In the genomic region with DNA sequence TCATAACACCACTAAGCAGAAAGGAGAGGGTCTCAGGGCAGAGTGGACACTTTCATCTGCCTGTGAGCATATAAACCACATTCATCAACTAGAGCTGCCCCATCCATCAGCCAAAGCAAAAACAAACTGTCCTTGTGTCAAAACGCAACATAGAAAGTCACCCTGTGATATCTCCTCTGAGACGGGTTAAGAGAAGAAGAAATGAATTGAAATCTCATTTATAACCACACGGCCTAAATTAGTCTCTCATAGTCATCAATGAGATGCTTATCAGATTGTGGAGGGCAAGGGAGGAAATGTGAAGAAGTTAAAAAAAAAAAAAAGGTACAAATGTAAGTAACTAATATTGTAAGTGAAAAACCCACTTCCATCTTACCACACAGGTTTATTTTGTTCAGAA, we compare ENCODE assay signal across 12 cellular contexts.
DNase-seq lines count a peak whose midpoint lies in the region; ATAC-seq, FAIRE-seq and TF ChIP-seq lines count a peak whose summit lies in the region.
"Had no signal": no experiment of that assay in that cellular context is flagged by ENCODE, and none has a peak within 500 bp of the region (broad histone marks: within the 10 kb centered on the region; RNA-seq: fewer than 3 reads in every experiment).

No MANE protein-coding gene starts in this region.

- no peaks in the 10 kb centered on the region for H3K9me3 ChIP-seq in A549
- no peaks in the 10 kb centered on the region for H3K9me3 ChIP-seq in CD8-positive, alpha-beta memory T cell (ENCODE audit: low read length)
- H3K9me3 ChIP-seq in T-helper 17 cell (ENCODE audit: control insufficient read depth, low read length, poor library complexity, severe bottlenecking) = no peaks in the 10 kb centered on the region
- H3K9me3 ChIP-seq in hepatocyte (ENCODE audit: low read depth) = no peaks in the 10 kb centered on the region
- no peaks in the 10 kb centered on the region for H3K9me3 ChIP-seq in pancreas

- POLR2A ChIA-PET in A549 (lab: Yijun Ruan, JAX) = no interaction called here
- POLR2A ChIA-PET in CD8-positive, alpha-beta memory T cell (lab: Charles Lee) = no interaction called here

- no peaks in the 10 kb centered on the region for H3K9me2 ChIP-seq in hepatocyte (replicated peaks; ENCODE audit: insufficient read depth)

- H3K27ac Mint-ChIP-seq in CD8-positive, alpha-beta memory T cell = peak overlapping the region; percentile 0 to 91 (median 60)
- H3K27ac Mint-ChIP-seq in T-helper 17 cell = peak overlapping the region; percentile 80

- TF ChIP-seq EP300 in A549 (IDR thresholded peaks at IDR 0.05) = no peak

- no peaks in the 10 kb centered on the region for H3K27me3 Mint-ChIP-seq in CD8-positive, alpha-beta memory T cell
- no peaks in the 10 kb centered on the region for H3K27me3 Mint-ChIP-seq in T-helper 17 cell

- no peak for TF ChIP-seq RAD21 in A549 (conservative IDR thresholded peaks at IDR 0.05 in 1 of 2, IDR thresholded peaks at IDR 0.05 in 1 of 2)

- peaks cover 25% of the 10 kb centered on the region for H4K20me1 ChIP-seq in hepatocyte (ENCODE audit: insufficient read depth, poor library complexity, severe bottlenecking)

- H3K27ac ChIP-seq in A549 = peak overlapping the region in 1 of 2 experiments; percentile 49; a peak in 2 of 6 replicates
- no peak overlapping the region for H3K27ac ChIP-seq in CD8-positive, alpha-beta memory T cell (ENCODE audit: low read depth, low read length)
- peak overlapping the region; percentile 26 for H3K27ac ChIP-seq in hepatocyte
- peak overlapping the region in 2 of 4 donors; percentile 83 to 86 for H3K27ac ChIP-seq in pancreas
- H3K27ac ChIP-seq: coronary artery, WERI-Rb-1 had no signal

- H3K4me1 Mint-ChIP-seq in CD8-positive, alpha-beta memory T cell = peaks cover 68 to 88% (median 87%) of the 10 kb centered on the region in 3 donors
- H3K4me1 Mint-ChIP-seq in T-helper 17 cell = peaks cover 64% of the 10 kb centered on the region

- ATAC-seq in A549 (no peak), T-helper 17 cell (peak; percentile 54), pancreas (no peak)

- TF ChIP-seq CTCF in A549 (IDR thresholded peaks at IDR 0.05) = no peak
- no peak for TF ChIP-seq CTCF in hepatocyte (IDR thresholded peaks at IDR 0.05; ENCODE audit: poor library complexity)
- no peak for TF ChIP-seq CTCF in pancreas (IDR thresholded peaks at IDR 0.05)

- no peaks in the 10 kb centered on the region for H3K36me3 ChIP-seq in CD8-positive, alpha-beta memory T cell (ENCODE audit: insufficient read depth, low read length)
- H3K36me3 ChIP-seq in hepatocyte (replicated peaks; ENCODE audit: insufficient read depth, low read depth) (no peaks in the 10 kb centered on the region), pancreas (no peaks in the 10 kb centered on the region)
- H3K36me3 ChIP-seq: WERI-Rb-1 had no signal

- DNase-seq in A549 (ENCODE audit: low read depth in 1 of 2, low spot score in 1 of 2) (no peak), T-helper 17 cell (no peak), hepatocyte (ENCODE audit: low spot score) (no peak), KBM-7 (no peak), urothelium cell line (ENCODE audit: low spot score) (no peak), pancreas (no peak), NCI-H774 (lab: John Stamatoyannopoulos, UW) (no peak)
- peak in 2 of 5 donors; percentile 12 to 47 for DNase-seq in CD8-positive, alpha-beta memory T cell
- DNase-seq: C1 segment of cervical spinal cord, NCI-H1694, WERI-Rb-1 had no signal

- H2AFZ ChIP-seq in hepatocyte = no peak overlapping the region

- H3K4me3 ChIP-seq in A549 = no peak overlapping the region
- no peak overlapping the region for H3K4me3 ChIP-seq in CD8-positive, alpha-beta memory T cell (ENCODE audit: low read length)
- no peak overlapping the region for H3K4me3 ChIP-seq in hepatocyte
- H3K4me3 ChIP-seq in pancreas = no peak overlapping the region
- H3K4me3 ChIP-seq: coronary artery had no signal

- H3K4me2 ChIP-seq in A549 = peak overlapping the region; percentile 69; the same call in 2 of the 3 replicates
- H3K4me2 ChIP-seq in hepatocyte = no peak overlapping the region

- intact Hi-C loops in pancreas (cut with DNase I) = no loop called here

- H3K4me3 Mint-ChIP-seq in CD8-positive, alpha-beta memory T cell = peak overlapping the region in 6 of 7 donors; percentile 41 to 69 (median 49)
- H3K4me3 Mint-ChIP-seq in T-helper 17 cell = peak overlapping the region; percentile 72

- TF ChIP-seq POLR2A in A549 (IDR thresholded peaks at IDR 0.05; ENCODE audit: low read length) = no peak

- FAIRE-seq in A549 (lab: Jason Lieb, UNC) = no peak
- no peak for FAIRE-seq in urothelium cell line (lab: Jason Lieb, UNC)
- no peak for FAIRE-seq in pancreas (lab: Jason Lieb, UNC)

- H3K36me3 Mint-ChIP-seq in CD8-positive, alpha-beta memory T cell = peaks cover 0 to 2% (median 0%) of the 10 kb centered on the region in 3 donors
- no peaks in the 10 kb centered on the region for H3K36me3 Mint-ChIP-seq in T-helper 17 cell (ENCODE audit: low read depth)

- H3K79me2 ChIP-seq in hepatocyte = peaks cover 77% of the 10 kb centered on the region

- in situ Hi-C loops in KBM-7 (cut with MboI; ENCODE audit: low pct_unique_long_range_greater_than_20kb, low sequenced_read_pairs) = no loop called here

- WGBS in A549 (ENCODE audit: missing lambda C conversion rate) = 74% methylated on average over 3 of the region's 3 CpGs
- WGBS in hepatocyte (ENCODE audit: low lambda C conversion rate, missing lambda C conversion rate) = 74% methylated on average over 3 of the region's 3 CpGs
- 35 to 52% methylated on average over 3 of the region's 3 CpGs for WGBS in pancreas, 2 donors

- no peaks in the 10 kb centered on the region for H3K9me3 Mint-ChIP-seq in CD8-positive, alpha-beta memory T cell

- H3K4me1 ChIP-seq in A549 (peaks cover 77% of the 10 kb centered on the region), hepatocyte (ENCODE audit: insufficient read depth) (peaks cover 37% of the 10 kb centered on the region), pancreas (peaks cover 26 to 55% (median 33%) of the 10 kb centered on the region in 3 donors)
- H3K4me1 ChIP-seq in CD8-positive, alpha-beta memory T cell (ENCODE audit: insufficient read depth, low read length) = peaks cover 42% of the 10 kb centered on the region

- no peaks in the 10 kb centered on the region for H3K27me3 ChIP-seq in CD8-positive, alpha-beta memory T cell (ENCODE audit: insufficient read depth, low read length, poor library complexity, severe bottlenecking)
- H3K27me3 ChIP-seq in hepatocyte = no peaks in the 10 kb centered on the region
- H3K27me3 ChIP-seq in pancreas = no peaks in the 10 kb centered on the region

- CTCF ChIA-PET in A549 (lab: Yijun Ruan, JAX) = no interaction called here
- CTCF ChIA-PET in CD8-positive, alpha-beta memory T cell (lab: Charles Lee) = no interaction called here

TF ChIP-seq in A549, 52 proteins besides CTCF, POLR2A, EP300 and RAD21:
- TF ChIP-seq FOSB (CRISPR knock-in tag; IDR thresholded peaks at IDR 0.05) = no peak
- no peak for TF ChIP-seq HDAC2 (IDR thresholded peaks at IDR 0.05)
- TF ChIP-seq MAZ (IDR thresholded peaks at IDR 0.05; ENCODE audit: borderline replicate concordance, low read depth, low read length) = no peak
- no peak for TF ChIP-seq ESRRA (IDR thresholded peaks at IDR 0.05; ENCODE audit: borderline replicate concordance, low read length)
- no peak for TF ChIP-seq CBX2 (IDR thresholded peaks at IDR 0.05; ENCODE audit: borderline replicate concordance, low read depth)
- no peak for TF ChIP-seq CHD2 (IDR thresholded peaks at IDR 0.05; ENCODE audit: low read length, partially characterized antibody)
- no peak for TF ChIP-seq CHD4 (IDR thresholded peaks at IDR 0.05; ENCODE audit: borderline replicate concordance)
- TF ChIP-seq HOXB5 (CRISPR knock-in tag; IDR thresholded peaks at IDR 0.05) = no peak
- TF ChIP-seq NPAS2 (CRISPR knock-in tag; IDR thresholded peaks at IDR 0.05; ENCODE audit: borderline replicate concordance) = no peak
- TF ChIP-seq FOSL2 (IDR thresholded peaks at IDR 0.05) = no peak
- TF ChIP-seq FOSL2 (CRISPR knock-in tag; IDR thresholded peaks at IDR 0.05) = no peak
TF ChIP-seq in A549: peak in this region for 0.
